Comparison of ENCODE assay signal across 26 cellular contexts in the genomic region with DNA sequence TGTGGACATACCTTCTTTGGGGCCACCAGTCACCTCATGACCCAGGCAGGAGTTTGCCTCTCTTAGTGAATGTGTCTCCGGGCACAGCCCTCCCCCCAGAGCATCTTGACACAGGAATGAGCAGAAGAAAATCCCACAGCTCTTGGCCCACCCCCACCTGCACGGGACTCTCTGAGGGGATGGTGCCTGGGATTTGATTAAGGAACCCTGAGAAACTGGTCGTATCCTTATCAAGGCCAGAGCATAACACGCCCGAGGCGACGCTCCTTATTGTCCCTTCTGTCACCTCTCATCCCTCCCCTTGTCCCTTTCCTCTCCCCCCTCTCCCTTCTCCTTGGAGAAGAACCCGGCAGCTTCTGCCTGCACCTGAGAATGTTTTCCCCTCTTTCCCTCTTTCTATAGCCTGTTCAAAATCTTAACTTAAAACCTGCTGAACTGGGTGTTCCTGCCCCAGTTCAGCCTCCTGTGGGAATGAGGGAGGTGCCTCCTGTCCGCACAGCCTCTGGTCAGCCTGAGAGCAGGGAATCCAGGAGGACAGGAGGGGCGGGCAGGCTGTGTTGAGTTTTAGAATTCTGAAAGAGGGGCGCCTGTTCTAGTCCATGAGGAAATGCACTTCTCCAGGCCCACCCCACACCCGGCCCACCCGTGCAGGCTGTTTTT.
DNase-seq lines count a peak whose midpoint lies in the region; ATAC-seq and TF ChIP-seq lines count a peak whose summit lies in the region.
"Had no signal": no experiment of that assay in that cellular context is flagged by ENCODE, and none has a peak within 500 bp of the region (broad histone marks: within the 10 kb centered on the region; RNA-seq: fewer than 3 reads in every experiment).

No MANE protein-coding gene starts in this region.

- peaks cover 4% of the 10 kb centered on the region; the same call in 1 of the 2 replicates for H3K4me1 ChIP-seq in H9 (ENCODE audit: insufficient read depth, low read length)
- peaks cover 22% of the 10 kb centered on the region for H3K4me1 ChIP-seq in endodermal cell (ENCODE audit: control insufficient read depth, insufficient read depth, low read length)
- H3K4me1 ChIP-seq in MM.1S (ENCODE audit: low read length) = peaks cover 14% of the 10 kb centered on the region
- H3K4me1 ChIP-seq: psoas muscle had no signal

- H3K27ac ChIP-seq in H9 (ENCODE audit: insufficient read length, low read depth, low read length) (no peak overlapping the region), endodermal cell (ENCODE audit: low read depth, low read length) (no peak overlapping the region), MM.1S (ENCODE audit: low read length) (no peak overlapping the region)
- H3K27ac ChIP-seq: BLaER1, epithelial cell of prostate, psoas muscle, SK-N-MC, tibial nerve had no signal

- no peak overlapping the region for H3K4ac ChIP-seq in H9 (ENCODE audit: low read depth, low read length)

- H3K4me1 Mint-ChIP-seq in CD14-positive monocyte (peaks cover 47% of the 10 kb centered on the region), H9 (peaks cover 40 to 67% of the 10 kb centered on the region in 2 experiments), endodermal cell (peaks cover 44% of the 10 kb centered on the region), neural crest cell (peaks cover 63% of the 10 kb centered on the region)
- H3K4me1 Mint-ChIP-seq in activated CD4-positive, alpha-beta T cell treated with anti-CD3 and anti-CD28 coated beads for 36 hours = peaks cover 42% of the 10 kb centered on the region

- no peak overlapping the region for H2BK12ac ChIP-seq in H9 (ENCODE audit: insufficient read length, low read depth, low read length)

- H2BK5ac ChIP-seq in H9 (ENCODE audit: insufficient read length, low read length) = no peak overlapping the region

- H3K4me2 ChIP-seq in H9 (ENCODE audit: insufficient read depth, insufficient read length, low read length) (no peak overlapping the region), MM.1S (ENCODE audit: low read depth, low read length) (no peak overlapping the region)
- H3K4me2 ChIP-seq: BLaER1 had no signal

- ATAC-seq in activated CD4-positive, alpha-beta T cell treated with anti-CD3 and anti-CD28 coated beads for 36 hours = no peak
- ATAC-seq: psoas muscle, sciatic nerve had no signal

- H4K20me1 ChIP-seq in H9 (ENCODE audit: control insufficient read depth, insufficient read depth, insufficient read length) (no peaks in the 10 kb centered on the region), MM.1S (ENCODE audit: insufficient read depth, low read length) (no peaks in the 10 kb centered on the region)

- TF ChIP-seq CTCF in CD14-positive monocyte (IDR thresholded peaks at IDR 0.05) (no peak), H9 (conservative IDR thresholded peaks at IDR 0.05) (no peak), endodermal cell (conservative IDR thresholded peaks at IDR 0.05) (no peak), neural crest cell (conservative IDR thresholded peaks at IDR 0.05) (no peak), MM.1S (IDR thresholded peaks at IDR 0.05; ENCODE audit: low read length) (no peak)

- H3K18ac ChIP-seq in H9 (ENCODE audit: insufficient read length, low read depth, low read length) = no peak overlapping the region

- H2BK120ac ChIP-seq in H9 (ENCODE audit: low read depth, low read length, poor library complexity, severe bottlenecking) = no peak overlapping the region

- H3K79me2 ChIP-seq in H9 (ENCODE audit: insufficient read depth, low read length) = no peaks in the 10 kb centered on the region; the same call in 1 of the 2 replicates
- 0 out of 2 replicates have a peak, but pooled peaks cover 4% of the 10 kb centered on the region for H3K79me2 ChIP-seq in MM.1S (ENCODE audit: low read length)

- H3K56ac ChIP-seq in H9 (ENCODE audit: insufficient read length, low read depth, low read length) = no peak overlapping the region

- POLR2A ChIA-PET in activated CD4-positive, alpha-beta T cell treated with anti-CD3 and anti-CD28 coated beads for 36 hours (lab: Charles Lee) = no interaction called here

- peaks cover 10% of the 10 kb centered on the region; the same call in 1 of the 2 replicates for H3F3A ChIP-seq in MM.1S (ENCODE audit: insufficient read depth, low read length)

- no peak overlapping the region for H2AK5ac ChIP-seq in H9 (ENCODE audit: insufficient read length, low read length)

- H3K9ac ChIP-seq in H9 (ENCODE audit: extremely low read depth, insufficient read length, low read length) (no peak overlapping the region), endodermal cell (ENCODE audit: extremely low read depth, low read length, poor library complexity, severe bottlenecking) (no peak overlapping the region), MM.1S (ENCODE audit: low read length) (no peak overlapping the region)
- H3K9ac ChIP-seq: BLaER1 had no signal

- no peak overlapping the region for H4K5ac ChIP-seq in H9 (ENCODE audit: insufficient read length, low read depth, low read length)

- H3K27ac Mint-ChIP-seq in CD14-positive monocyte = peak overlapping the region; percentile 56 to 83 (median 76)
- peak overlapping the region; percentile 38 to 87 (median 44); a peak in 5 of 7 replicates for H3K27ac Mint-ChIP-seq in H9
- H3K27ac Mint-ChIP-seq in endodermal cell = peak overlapping the region; percentile 85
- H3K27ac Mint-ChIP-seq in neural crest cell (ENCODE audit: unreplicated experiment) = peak overlapping the region; percentile 90
- no peak overlapping the region for H3K27ac Mint-ChIP-seq in activated CD4-positive, alpha-beta T cell treated with anti-CD3 and anti-CD28 coated beads for 36 hours
- H3K27ac Mint-ChIP-seq: activated CD4-positive, alpha-beta memory T cell treated with anti-CD3 and anti-CD28 coated beads for 36 hours; activated naive CD4-positive, alpha-beta T cell treated with anti-CD3 and anti-CD28 coated beads for 36 hours had no signal

- H3K23me2 ChIP-seq in H9 (ENCODE audit: insufficient read length, low read depth, low read length, poor library complexity, severe bottlenecking) = peaks cover 3% of the 10 kb centered on the region

- H3K23ac ChIP-seq in H9 (ENCODE audit: insufficient read length, low read depth, low read length) = no peak overlapping the region

- H3K36me3 ChIP-seq in endodermal cell (ENCODE audit: control insufficient read depth, insufficient read depth, low read length) (peaks cover 5% of the 10 kb centered on the region), H7 (replicated peaks; ENCODE audit: control insufficient read depth, insufficient read depth, low read length) (no peaks in the 10 kb centered on the region), MM.1S (replicated peaks; ENCODE audit: insufficient read depth, low read length) (no peaks in the 10 kb centered on the region)

- no peaks in the 10 kb centered on the region for H3K9me2 ChIP-seq in MM.1S (replicated peaks; ENCODE audit: insufficient read depth, low read length)

- H2AFZ ChIP-seq in H9 (ENCODE audit: low read length) (no peak overlapping the region), MM.1S (ENCODE audit: low read length) (no peak overlapping the region)

- H4K91ac ChIP-seq in H9 (ENCODE audit: insufficient read length, low read depth, low read length) = no peak overlapping the region

- no peaks in the 10 kb centered on the region for H3K79me1 ChIP-seq in H9 (ENCODE audit: insufficient read depth, low read depth, low read length, poor library complexity, severe bottlenecking)

- H3K9me3 Mint-ChIP-seq in CD14-positive monocyte (peaks cover 0 to 2% (median 0%) of the 10 kb centered on the region in 7 donors), H9 (no peaks in the 10 kb centered on the region), endodermal cell (no peaks in the 10 kb centered on the region), neural crest cell (no peaks in the 10 kb centered on the region)
- no peaks in the 10 kb centered on the region for H3K9me3 Mint-ChIP-seq in activated CD4-positive, alpha-beta T cell treated with anti-CD3 and anti-CD28 coated beads for 36 hours (ENCODE audit: low read depth)
- H3K9me3 Mint-ChIP-seq: activated CD4-positive, alpha-beta memory T cell treated with anti-CD3 and anti-CD28 coated beads for 36 hours; activated naive CD4-positive, alpha-beta T cell treated with anti-CD3 and anti-CD28 coated beads for 36 hours; immature natural killer cell had no signal

- DNase-seq in CD14-positive monocyte (ENCODE audit: low spot score) (no peak), H9 (no peak), endodermal cell (no peak), neural crest cell (ENCODE audit: low read depth, low spot score) (no peak), H7 (no peak), epidermal melanocyte (ENCODE audit: insufficient read length, low spot score) (no peak), MM.1S (no peak)
- no peak for DNase-seq in activated CD4-positive, alpha-beta T cell treated with anti-CD3 and anti-CD28 coated beads for 36 hours
- DNase-seq: activated CD4-positive, alpha-beta memory T cell treated with anti-CD3 and anti-CD28 coated beads for 36 hours; activated CD8-positive, alpha-beta memory T cell treated with anti-CD3 and anti-CD28 coated beads, Interleukin-2, amount 50 U/mL, for 4 hours; activated naive CD4-positive, alpha-beta T cell treated with anti-CD3 and anti-CD28 coated beads for 36 hours; amniotic stem cell; immature natural killer cell; mesenchymal stem cell; NCI-H1092; NCI-H187; NCI-H526; nucleus accumbens; psoas muscle; stimulated activated CD4-positive, alpha-beta T cell treated with anti-CD3 and anti-CD28 coated beads, Interleukin-12 subunit alpha, Interleukin-12 subunit beta, amount 100 ng/mL, for 4 hours; stimulated activated CD4-positive, alpha-beta T cell treated with anti-CD3 and anti-CD28 coated beads, Interleukin-4, amount 100 ng/mL, for 1 hour had no signal

- no peak overlapping the region for H2BK20ac ChIP-seq in H9 (ENCODE audit: low read depth, low read length, poor library complexity, severe bottlenecking)

- H3K4me3 Mint-ChIP-seq in CD14-positive monocyte = no peak overlapping the region
- no peak overlapping the region for H3K4me3 Mint-ChIP-seq in H9
- H3K4me3 Mint-ChIP-seq in endodermal cell = no peak overlapping the region
- H3K4me3 Mint-ChIP-seq in neural crest cell = no peak overlapping the region
- no peak overlapping the region for H3K4me3 Mint-ChIP-seq in activated CD4-positive, alpha-beta T cell treated with anti-CD3 and anti-CD28 coated beads for 36 hours
- H3K4me3 Mint-ChIP-seq: activated CD4-positive, alpha-beta memory T cell treated with anti-CD3 and anti-CD28 coated beads for 36 hours; activated naive CD4-positive, alpha-beta T cell treated with anti-CD3 and anti-CD28 coated beads for 36 hours; immature natural killer cell had no signal

- H3K27me3 ChIP-seq in H9 (ENCODE audit: insufficient read depth, low read length) (no peaks in the 10 kb centered on the region), endodermal cell (ENCODE audit: control insufficient read depth, insufficient read depth, low read length, poor library complexity, severe bottlenecking) (no peaks in the 10 kb centered on the region), H7 (ENCODE audit: control insufficient read depth, insufficient read depth, low read length) (no peaks in the 10 kb centered on the region), MM.1S (replicated peaks; ENCODE audit: insufficient read depth, low read length) (no peaks in the 10 kb centered on the region)
- H3K27me3 ChIP-seq: BLaER1, tibial nerve had no signal

- no CpG with 5 or more reads among the region's 13 CpGs for WGBS in H9 (ENCODE audit: extremely low coverage, insufficient read length, low lambda C conversion rate)
- 89 to 90% methylated on average over 11 to 13 of the region's 13 CpGs for WGBS in endodermal cell (ENCODE audit: insufficient coverage in 1 of 2, insufficient read length in 1 of 2), 2 experiments

- intact Hi-C loops in CD14-positive monocyte (cut with micrococcal nuclease) = loop anchor here in 1 of 2 donors (10.0 kb wide), 1 partner anchor 164 kb away; no protein-coding TSS in a partner anchor
- intact Hi-C loops in activated CD4-positive, alpha-beta T cell treated with anti-CD3 and anti-CD28 coated beads for 36 hours (cut with DNase I, micrococcal nuclease) = loop anchor here in 1 of 2 experiments (10.0 kb wide), 2 partner anchors 634 to 1016 kb away; a partner anchor contains a TSS

- no peak overlapping the region for H3T11ph ChIP-seq in H9 (ENCODE audit: low read length)

- no peak overlapping the region for H2BK15ac ChIP-seq in H9 (ENCODE audit: low read depth, low read length)

- H3K36me3 Mint-ChIP-seq in CD14-positive monocyte (peaks cover 41 to 64% of the 10 kb centered on the region in 2 donors), H9 (ENCODE audit: insufficient read depth in 1 of 3, low read depth in 3 of 3) (0 out of 7 replicates have a peak, but pooled peaks cover 0 to 3% (median 1%) of the 10 kb centered on the region in 3 experiments), endodermal cell (ENCODE audit: low read depth) (peaks cover 9% of the 10 kb centered on the region), neural crest cell (ENCODE audit: low read depth) (no peaks in the 10 kb centered on the region)
- no peaks in the 10 kb centered on the region for H3K36me3 Mint-ChIP-seq in activated CD4-positive, alpha-beta T cell treated with anti-CD3 and anti-CD28 coated beads for 36 hours (ENCODE audit: low read depth)
- H3K36me3 Mint-ChIP-seq: activated CD4-positive, alpha-beta memory T cell treated with anti-CD3 and anti-CD28 coated beads for 36 hours; immature natural killer cell had no signal

- H3K14ac ChIP-seq in H9 (ENCODE audit: insufficient read depth, low read length) = no peak overlapping the region

- CTCF ChIA-PET in activated CD4-positive, alpha-beta T cell treated with anti-CD3 and anti-CD28 coated beads for 36 hours (lab: Charles Lee) = interaction anchor here (0.9 kb wide), 1 partner anchor 58 kb away, joined by 4 read pairs; no protein-coding TSS in a partner anchor

- H3K9me3 ChIP-seq in H9 (ENCODE audit: control insufficient read depth, low read depth, low read length) (no peaks in the 10 kb centered on the region), endodermal cell (ENCODE audit: control insufficient read depth, low read length) (no peaks in the 10 kb centered on the region), MM.1S (replicated peaks; ENCODE audit: insufficient read depth, low read length) (no peaks in the 10 kb centered on the region)
- H3K9me3 ChIP-seq: BLaER1, psoas muscle, tibial nerve had no signal

- H3K4me3 ChIP-seq in endodermal cell (ENCODE audit: low read length) (no peak overlapping the region), H7 (ENCODE audit: insufficient read depth, low read depth, low read length) (no peak overlapping the region), MM.1S (ENCODE audit: low read length) (no peak overlapping the region)
- H3K4me3 ChIP-seq: BLaER1, psoas muscle, SK-N-MC, tibial nerve had no signal

- H4K8ac ChIP-seq in H9 (replicated peaks; ENCODE audit: insufficient read length, low read depth, low read length) = no peak overlapping the region

- H3K27me3 Mint-ChIP-seq in CD14-positive monocyte (ENCODE audit: low read depth in 3 of 3) (peaks cover 0 to 5% (median 1%) of the 10 kb centered on the region in 3 donors), H9 (ENCODE audit: low read depth) (no peaks in the 10 kb centered on the region), endodermal cell (ENCODE audit: insufficient read depth) (no peaks in the 10 kb centered on the region), neural crest cell (ENCODE audit: low read depth) (no peaks in the 10 kb centered on the region)
- no peaks in the 10 kb centered on the region for H3K27me3 Mint-ChIP-seq in activated CD4-positive, alpha-beta T cell treated with anti-CD3 and anti-CD28 coated beads for 36 hours
- H3K27me3 Mint-ChIP-seq: activated CD4-positive, alpha-beta memory T cell treated with anti-CD3 and anti-CD28 coated beads for 36 hours had no signal
